In genomic region chr6:167858086-167858591, GRCh38 we compare ENCODE assay signal across 9 cellular contexts. TPM values are rescaled to one million over a fixed set of nuclear protein-coding genes. Genes with fewer than 3 reads are reported as not detected.
DNase-seq lines count a peak whose midpoint lies in the region; ATAC-seq and TF ChIP-seq lines count a peak whose summit lies in the region.
"Had no signal": no experiment of that assay in that cellular context is flagged by ENCODE, and none has a peak within 500 bp of the region (broad histone marks: within the 10 kb centered on the region; RNA-seq: fewer than 3 reads in every experiment).

No MANE protein-coding gene starts in this region.

- no peaks in the 10 kb centered on the region for H3K27me3 ChIP-seq in GM23338 (ENCODE audit: insufficient read depth)
- H3K27me3 ChIP-seq in adipocyte (replicated peaks; ENCODE audit: control insufficient read depth, insufficient read depth, low read length) = no peaks in the 10 kb centered on the region
- no peaks in the 10 kb centered on the region for H3K27me3 ChIP-seq in right cardiac atrium (ENCODE audit: control insufficient read depth, insufficient read depth)
- H3K27me3 ChIP-seq in sigmoid colon = no peaks in the 10 kb centered on the region

- no peak overlapping the region for H2AFZ ChIP-seq in GM23338

- H3K4me3 ChIP-seq in GM23338 (no peak overlapping the region), adipocyte (ENCODE audit: low read length) (peak overlapping the region; percentile 48), right cardiac atrium (ENCODE audit: low read length) (no peak overlapping the region), sigmoid colon (no peak overlapping the region)

- H3K9me3 ChIP-seq in adipocyte (ENCODE audit: control insufficient read depth, low read length) (no peaks in the 10 kb centered on the region), right cardiac atrium (ENCODE audit: control insufficient read depth, low read length) (no peaks in the 10 kb centered on the region), sigmoid colon (no peaks in the 10 kb centered on the region)

- 29% methylated on average over 1 of the region's 1 CpG for WGBS in right cardiac atrium
- 14 to 45% methylated on average over 1 of the region's 1 CpG for WGBS in sigmoid colon, 2 donors

- no peaks in the 10 kb centered on the region for H3F3A ChIP-seq in GM23338 (replicated peaks; ENCODE audit: low read depth)

- DNase-seq in GM23338 (ENCODE audit: low spot score) (no peak), adipocyte (ENCODE audit: low read depth) (peak; percentile 58), right cardiac atrium (no peak), sigmoid colon (no peak), inferior parietal cortex (ENCODE audit: extremely low spot score) (no peak)
- DNase-seq in activated CD4-positive, CD25-positive, alpha-beta regulatory T cell treated with anti-CD3 and anti-CD28 coated beads, Interleukin-2, amount 50 U/mL, for 72 hours = no peak
- DNase-seq: activated CD8-positive, alpha-beta memory T cell treated with anti-CD3 and anti-CD28 coated beads, Interleukin-2, amount 50 U/mL, for 48 hours had no signal

- H3K36me3 ChIP-seq in GM23338 (ENCODE audit: insufficient read depth) = no peaks in the 10 kb centered on the region
- no peaks in the 10 kb centered on the region for H3K36me3 ChIP-seq in adipocyte (ENCODE audit: control insufficient read depth, insufficient read depth, low read length, severe bottlenecking)
- no peaks in the 10 kb centered on the region for H3K36me3 ChIP-seq in sigmoid colon

- intact Hi-C loops in right cardiac atrium (cut with DNase I) (no loop called here), sigmoid colon (cut with DNase I) (no loop called here)

- no peak for TF ChIP-seq POLR2A in sigmoid colon (IDR thresholded peaks at IDR 0.05)

- ATAC-seq in GM23338 (no peak), right cardiac atrium (peak; percentile 49 to 72), HG03025 (IDR thresholded peaks at IDR 0.05; ENCODE audit: low FRiP score, unreplicated experiment) (no peak), GM18502 (IDR thresholded peaks at IDR 0.05; ENCODE audit: poor library complexity, unreplicated experiment) (no peak)

- no peaks in the 10 kb centered on the region for H3K27me3 Mint-ChIP-seq in GM23338 (ENCODE audit: insufficient read depth, low read depth, poor library complexity)

- H3K27ac ChIP-seq in GM23338 (ENCODE audit: low read depth) (peak overlapping the region; percentile 76), right cardiac atrium (ENCODE audit: low read length) (no peak overlapping the region), sigmoid colon (peak overlapping the region in 3 of 4 donors; percentile 65 to 84 (median 75))

- H3K79me2 ChIP-seq in GM23338 (replicated peaks; ENCODE audit: insufficient read depth) = peaks cover 100% of the 10 kb centered on the region

- H3K4me1 ChIP-seq in GM23338 (ENCODE audit: insufficient read depth) (peaks cover 63% of the 10 kb centered on the region), adipocyte (ENCODE audit: control insufficient read depth, insufficient read depth, low read length) (peaks cover 43% of the 10 kb centered on the region), right cardiac atrium (ENCODE audit: control insufficient read depth, insufficient read depth, low read length) (peaks cover 7% of the 10 kb centered on the region), sigmoid colon (peaks cover 0 to 86% (median 71%) of the 10 kb centered on the region in 4 donors)

- 0 out of 2 replicates have a peak, but pooled peaks cover 2% of the 10 kb centered on the region for H4K20me1 ChIP-seq in GM23338 (replicated peaks; ENCODE audit: insufficient read depth)

- H3K9me2 ChIP-seq in GM23338 (ENCODE audit: insufficient read depth) = no peaks in the 10 kb centered on the region

- peak overlapping the region; percentile 92 for H3K27ac Mint-ChIP-seq in GM23338

- H3K36me3 Mint-ChIP-seq in GM23338 (ENCODE audit: low read depth) = no peaks in the 10 kb centered on the region

- H3K4me3 Mint-ChIP-seq in GM23338 = peak overlapping the region; percentile 17; the same call in 1 of the 3 replicates

- peak overlapping the region; percentile 10; the same call in 1 of the 2 replicates for H3K4me2 ChIP-seq in GM23338

- TF ChIP-seq EP300 in sigmoid colon (IDR thresholded peaks at IDR 0.05) = no peak

- TF ChIP-seq CTCF in GM23338 (conservative IDR thresholded peaks at IDR 0.05; ENCODE audit: low read depth in 2 of 2) (no peak), sigmoid colon (IDR thresholded peaks at IDR 0.05) (no peak)

- peaks cover 75% of the 10 kb centered on the region for H3K4me1 Mint-ChIP-seq in GM23338

- peak overlapping the region; percentile 4 for H3K9ac ChIP-seq in adipocyte (ENCODE audit: low read length)

- H3K9me3 Mint-ChIP-seq in GM23338 = no peaks in the 10 kb centered on the region

TF ChIP-seq in GM23338, 12 proteins besides CTCF, POLR2A, EP300 and RAD21 (continues in another document):
- TF ChIP-seq POLR2AphosphoS5 (IDR thresholded peaks at IDR 0.05; ENCODE audit: low read depth) (no peak), NANOG (IDR thresholded peaks at IDR 0.05; ENCODE audit: borderline replicate concordance) (no peak), JUNB (IDR thresholded peaks at IDR 0.05; ENCODE audit: unreplicated experiment) (no peak), ZNF114 (CRISPR knock-in tag; IDR thresholded peaks at IDR 0.05) (no peak), ZNF331 (CRISPR knock-in tag; IDR thresholded peaks at IDR 0.05; ENCODE audit: low read depth) (no peak), STAT1 (IDR thresholded peaks at IDR 0.05; ENCODE audit: unreplicated experiment) (no peak), ETS1 (IDR thresholded peaks at IDR 0.05) (no peak)

RNA-seq across cellular contexts. Expression of gene AFDN, which starts 31.4 kb away (rescaled TPM):
- total RNA-seq in GM23338 (2014; rRNA removed; shearing (Covaris generic)) = 200 and 208 TPM in 2 replicates
- polyA plus RNA-seq in GM23338 (2016; fragmentation: Nextera tagmentation; extraction: Ambion mirVana) (66.9 and 78.4 TPM in 2 replicates), right cardiac atrium (23.0 TPM), sigmoid colon (10 to 100 TPM; 43.2 to 64.5 (median 44.4) TPM)
- total RNA-seq in right cardiac atrium (10 to 100 TPM; 45.3 to 58.0 (median 48.9) TPM), sigmoid colon (100 to 1,000 TPM in 2 of 4 donors, 10 to 100 TPM in 2; 83.6 to 104 (median 95.1) TPM)

Comparison
In these comparisons a context has a peak if more than half of its experiments do, and no peak if none do; other contexts are left out.
1. ATAC-seq: peak in right cardiac atrium (2 of 2); none in GM23338 (single experiment), HG03025 (single experiment) and GM18502 (single experiment).